Comparison of ENCODE assay signal across 8 cellular contexts in the genomic region with DNA sequence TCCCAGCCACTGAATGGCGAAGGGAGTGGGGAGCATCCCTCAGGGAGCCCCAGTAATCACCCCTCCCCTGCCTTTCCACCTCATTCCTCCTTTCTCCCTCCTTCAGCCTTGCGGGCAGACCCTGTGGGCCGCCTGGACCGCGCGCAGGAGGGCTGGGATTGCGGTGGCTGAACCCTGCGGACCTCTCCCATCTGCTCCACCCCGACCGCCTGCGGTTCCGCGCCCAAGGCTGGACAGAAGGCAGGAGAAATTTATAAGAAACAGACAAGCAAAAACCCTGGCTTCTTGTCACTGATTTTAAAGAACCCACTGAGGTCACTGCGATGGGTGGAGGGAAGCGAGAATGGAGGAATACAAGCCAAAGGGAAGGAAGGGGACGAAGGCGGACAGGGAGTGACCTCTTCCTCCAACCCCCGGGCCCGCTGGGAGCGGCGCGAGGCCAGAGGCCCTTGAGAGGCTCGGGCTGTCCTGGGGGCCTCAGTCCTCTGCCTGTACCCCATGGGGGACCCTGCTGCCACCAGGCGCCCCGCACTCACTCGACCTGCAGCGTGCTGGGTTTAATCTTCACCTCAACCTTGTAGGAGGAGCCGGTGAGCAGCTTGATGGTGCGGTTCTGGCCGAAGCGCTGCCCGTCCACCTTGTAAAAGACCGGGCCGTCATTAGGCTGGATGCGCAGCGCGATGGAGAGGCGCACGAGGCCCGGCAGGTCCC. TPM values are rescaled to one million over a fixed set of nuclear protein-coding genes. Genes with fewer than 3 reads are reported as not detected.
A peak's percentile ranks its signal among the peaks of the same experiment; 100 is the strongest.
DNase-seq lines count a peak whose midpoint lies in the region; ATAC-seq and TF ChIP-seq lines count a peak whose summit lies in the region.

No MANE protein-coding gene starts in this region.

- 15% methylated on average over 18 of the region's 40 CpGs for WGBS in right lobe of liver (ENCODE audit: insufficient coverage, low coverage, low lambda C conversion rate, missing lambda C conversion rate)

- H3K27me3 ChIP-seq in right lobe of liver: peaks cover 0 to 18% of the 10 kb centered on the region in 2 donors

- no peak for TF ChIP-seq CTCF in AG09309 (IDR thresholded peaks at IDR 0.05; ENCODE audit: control insufficient read depth, insufficient read depth, low read depth, low read length, missing control alignments)
- no peak for TF ChIP-seq CTCF in choroid plexus epithelial cell (conservative IDR thresholded peaks at IDR 0.05; ENCODE audit: low read depth, low read length)
- TF ChIP-seq CTCF in right lobe of liver (IDR thresholded peaks at IDR 0.05): no peak

- H3K9me3 ChIP-seq in right lobe of liver: no peaks in the 10 kb centered on the region

- DNase-seq in AG09309 (ENCODE audit: low read depth) (no peak), LHCN-M2 (ENCODE audit: low read depth) (peak; percentile 26), choroid plexus epithelial cell (ENCODE audit: low read depth) (peak; percentile 10), right lobe of liver (peak; percentile 28 to 65 (median 46))

- no peak for TF ChIP-seq POLR2A in right lobe of liver (IDR thresholded peaks at IDR 0.05)

- H3K4me1 ChIP-seq in right lobe of liver: peaks cover 0 to 9% (median 0%) of the 10 kb centered on the region in 4 donors

- no peaks in the 10 kb centered on the region for H3K36me3 ChIP-seq in right lobe of liver

- peak overlapping the region; percentile 75 to 93 (median 76) for H3K27ac ChIP-seq in right lobe of liver
- peak overlapping the region; percentile 69 for H3K27ac ChIP-seq in temporal lobe (ENCODE audit: low read depth, low read length)

- ATAC-seq in right lobe of liver (peak; percentile 44 to 61 (median 56)), HG03442 (IDR thresholded peaks at IDR 0.05; ENCODE audit: unreplicated experiment) (no peak), GM19023 (IDR thresholded peaks at IDR 0.05; ENCODE audit: unreplicated experiment) (no peak), GM18520 (IDR thresholded peaks at IDR 0.05; ENCODE audit: unreplicated experiment) (no peak)

- H3K4me3 ChIP-seq in AG09309 (ENCODE audit: control insufficient read depth, low read depth, low read length): peak overlapping the region; percentile 96
- H3K4me3 ChIP-seq in choroid plexus epithelial cell (ENCODE audit: low read depth, low read length): peak overlapping the region; percentile 79
- peak overlapping the region; percentile 47 to 57 (median 48) for H3K4me3 ChIP-seq in right lobe of liver

- intact Hi-C loops in right lobe of liver (cut with DNase I): no loop called here

RNA-seq across cellular contexts. Expression of gene CNRIP1, which starts 0.9 kb away (rescaled TPM):
- total RNA-seq in LHCN-M2 (2014; rRNA removed) (31.6 and 36.4 TPM in 2 replicates), right lobe of liver (1 to 10 TPM; 1.9 to 4.1 (median 2.6) TPM), temporal lobe (67.4 TPM)
- 27.7 TPM for polyA plus RNA-seq in LHCN-M2 (2012)

RNA-seq across cellular contexts. Expression of gene PLEK, which starts 46.2 kb away (rescaled TPM):
- total RNA-seq in LHCN-M2 (2014; rRNA removed) (not detected in 2 replicates), right lobe of liver (10 to 100 TPM in 1 of 6 experiments, 1 to 10 TPM in 4, under 1 TPM in 1; 0.98 to 14.8 (median 2.4) TPM), temporal lobe (1.7 TPM)
- not detected for polyA plus RNA-seq in LHCN-M2 (2012)

Comparison
In these comparisons a context has a peak if more than half of its experiments do, and no peak if none do; other contexts are left out.
1. ATAC-seq: peak in right lobe of liver (4 of 4); none in HG03442 (single experiment), GM19023 (single experiment) and GM18520 (single experiment).
2. Peak in every context shown above with its lines, with median percentiles within 50 percentile points of each other: H3K4me3 ChIP-seq.